In the genomic region with DNA sequence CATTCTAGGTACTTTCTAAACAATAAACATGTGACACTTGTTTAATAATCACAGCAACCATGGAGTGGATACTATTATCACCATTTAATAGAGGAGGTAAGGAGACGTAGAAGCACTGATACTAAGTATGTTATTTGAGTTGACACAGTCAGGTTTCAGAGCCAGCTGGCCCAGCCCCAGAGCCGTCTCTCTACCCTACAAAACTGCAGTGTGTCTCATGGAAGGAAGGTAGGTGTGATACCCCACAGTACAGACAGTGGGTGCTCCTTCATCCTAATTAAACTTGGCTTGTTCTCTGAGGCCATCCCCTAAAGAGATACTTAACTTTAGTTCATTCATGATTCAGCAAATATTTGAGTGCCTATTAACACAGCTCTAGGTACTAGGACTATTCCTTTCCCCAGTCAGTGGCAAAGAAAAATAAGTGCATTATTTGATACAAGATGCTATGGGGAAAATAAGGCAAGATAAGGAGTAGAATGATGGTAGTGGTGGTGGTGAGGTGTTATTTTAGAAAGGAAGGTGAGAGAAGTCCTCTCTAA, we compare ENCODE assay signal across 18 cellular contexts. TPM values are rescaled to one million over a fixed set of nuclear protein-coding genes. Genes with fewer than 3 reads are reported as not detected.
DNase-seq lines count a peak whose midpoint lies in the region; ATAC-seq and TF ChIP-seq lines count a peak whose summit lies in the region.
"Had no signal": no experiment of that assay in that cellular context is flagged by ENCODE, and none has a peak within 500 bp of the region (broad histone marks: within the 10 kb centered on the region; RNA-seq: fewer than 3 reads in every experiment).

No MANE protein-coding gene starts in this region.

- 58 to 75% methylated on average over 2 of the region's 2 CpGs for WGBS in testis, 2 donors

- POLR2A ChIA-PET in WTC11 (lab: Charles Lee), result interaction anchor here (0.6 kb wide), 1 partner anchor 368 kb away, joined by 3 read pairs; no protein-coding TSS in a partner anchor

- intact Hi-C loops in left ventricle myocardium superior (cut with micrococcal nuclease) (no loop called here), testis (cut with DNase I; ENCODE audit: low total_unique reads) (no loop called here), left colon (cut with DNase I, micrococcal nuclease) (no loop called here)

- DNase-seq in WTC11 (ENCODE audit: low spot score), result no peak
- DNase-seq in erythroblast (lab: John Stamatoyannopoulos, UW), result peak; percentile 69 to 76
- DNase-seq in left ventricle myocardium superior, result peak; percentile 56
- peak; percentile 48 for DNase-seq in testis
- no peak for DNase-seq in left colon
- DNase-seq in NCI-H1048 (lab: John Stamatoyannopoulos, UW), result no peak
- DNase-seq in NCI-H2107 treated with DMSO at 0.1 percent for 48 hours (lab: John Stamatoyannopoulos, UW; ENCODE audit: unreplicated experiment), result no peak
- DNase-seq: AML-193; Caco-2; CD4-positive, alpha-beta T cell; GDM1; GOT3; H7; HFFc6; IMR-90 had no signal

- peaks cover 14% of the 10 kb centered on the region for H3K9me3 Mint-ChIP-seq in WTC11
- H3K9me3 Mint-ChIP-seq: CD4-positive, alpha-beta T cell; HFFc6 had no signal

- H3K4me3 ChIP-seq in testis, result no peak overlapping the region

- ATAC-seq in WTC11 (peak; percentile 26; the same call in 1 of the 2 replicates), left ventricle myocardium superior (peak; percentile 81), left colon (no peak)
- ATAC-seq: HCT116 had no signal

- H3K4me1 ChIP-seq in testis, result no peaks in the 10 kb centered on the region
- H3K4me1 ChIP-seq: Caco-2 had no signal

- H3K27ac ChIP-seq in testis, result no peak overlapping the region
- H3K27ac ChIP-seq: C4-2B had no signal

- no peaks in the 10 kb centered on the region for H3K9me3 ChIP-seq in testis
- H3K9me3 ChIP-seq: Caco-2 had no signal

- no peaks in the 10 kb centered on the region for H3K27me3 ChIP-seq in testis

- peaks cover 18% of the 10 kb centered on the region for H3K4me1 Mint-ChIP-seq in WTC11

- no peak overlapping the region for H3K4me3 Mint-ChIP-seq in WTC11
- H3K4me3 Mint-ChIP-seq: CD4-positive, alpha-beta T cell; HFFc6 had no signal

- H3K27me3 Mint-ChIP-seq in WTC11 (ENCODE audit: low read depth), result no peaks in the 10 kb centered on the region

- CTCF ChIA-PET in WTC11 (lab: Charles Lee), result interaction anchor here (0.9 to 1.6 kb wide), 4 partner anchors 13 to 272 kb away, joined by 3 to 5 read pairs (median 4); no protein-coding TSS in a partner anchor

- TF ChIP-seq CTCF in WTC11 (IDR thresholded peaks at IDR 0.05) (no peak), testis (IDR thresholded peaks at IDR 0.05) (no peak)

- no peak overlapping the region for H3K27ac Mint-ChIP-seq in WTC11
- H3K27ac Mint-ChIP-seq: CD4-positive, alpha-beta T cell; HFFc6 had no signal

- no peaks in the 10 kb centered on the region for H3K36me3 Mint-ChIP-seq in WTC11

- H3K36me3 ChIP-seq in testis (ENCODE audit: low read depth, missing control alignments), result no peaks in the 10 kb centered on the region

- no peak for TF ChIP-seq POLR2A in erythroblast (IDR thresholded peaks at IDR 0.05; ENCODE audit: low read length)
- no peak for TF ChIP-seq POLR2A in testis (IDR thresholded peaks at IDR 0.05)

TF ChIP-seq in WTC11, 78 proteins besides CTCF, POLR2A, EP300 and RAD21:
- no peak for TF ChIP-seq ZNF423 (CRISPR knock-in tag; IDR thresholded peaks at IDR 0.05)
TF ChIP-seq in WTC11: peak in this region for 0.

RNA-seq across cellular contexts. Expression of a gene that starts 22.6 kb away (rescaled TPM):
- total RNA-seq in WTC11 (2021) (5.2 to 6.0 TPM (median 5.7 TPM) in 3 replicates), left ventricle myocardium superior (85.3 TPM), testis (10 to 100 TPM; 53.6 to 66.9 TPM), left colon (10 to 100 TPM; 83.1 to 91.6 TPM)
- polyA plus RNA-seq in testis (ENCODE audit: insufficient read depth, low read depth, low replicate concordance), result 70.5 TPM
- total RNA-seq: CD4-positive, alpha-beta T cell; HFFc6; IMR-90 had no signal
- polyA plus RNA-seq: BJ, IMR-90 had no signal

Comparison
In these comparisons a context has a peak if more than half of its experiments do, and no peak if none do; other contexts are left out.
1. DNase-seq: peak in erythroblast (2 of 2), left ventricle myocardium superior (single experiment) and testis (single experiment); none in WTC11 (single experiment), left colon (0 of 2), NCI-H1048 (single experiment) and NCI-H2107 treated with DMSO at 0.1 percent for 48 hours (single experiment).